Comparison of ENCODE assay signal across 9 cellular contexts in genomic region chr7:5827755-5828154, GRCh38. TPM values are rescaled to one million over a fixed set of nuclear protein-coding genes. Genes with fewer than 3 reads are reported as not detected.
DNase-seq lines count a peak whose midpoint lies in the region; ATAC-seq, FAIRE-seq and TF ChIP-seq lines count a peak whose summit lies in the region.
"Had no signal": no experiment of that assay in that cellular context is flagged by ENCODE, and none has a peak within 500 bp of the region (broad histone marks: within the 10 kb centered on the region; RNA-seq: fewer than 3 reads in every experiment).

No MANE protein-coding gene starts in this region.

- peak; percentile 51 to 60 for TF ChIP-seq RAD21 in H1 (IDR thresholded peaks at IDR 0.05 in 1 of 2, conservative IDR thresholded peaks at IDR 0.05 in 1 of 2; ENCODE audit: low read depth in 2 of 2, low read length in 2 of 2)

- CTCF ChIA-PET in H1 (lab: Charles Lee; ENCODE audit: partially characterized antibody), result interaction anchor here (0.6 to 1.4 kb wide), 16 partner anchors 8 to 334 kb away, joined by 3 to 8 read pairs (median 3); no protein-coding TSS in a partner anchor

- H3K14ac ChIP-seq in H1 (ENCODE audit: insufficient read length), result no peak overlapping the region

- FAIRE-seq in H1 (lab: Jason Lieb, UNC), result no peak

- no peaks in the 10 kb centered on the region for H4K20me1 ChIP-seq in H1 (replicated peaks in 1 of 2; ENCODE audit: control insufficient read depth in 1 of 2, insufficient read depth in 2 of 2, low read length in 2 of 2)

- no peaks in the 10 kb centered on the region for H3K36me3 ChIP-seq in H1 (ENCODE audit: control insufficient read depth in 2 of 4, insufficient read depth in 4 of 4, low read length in 3 of 4)

- WGBS in H1 (ENCODE audit: extremely low coverage in 1 of 2, insufficient coverage in 1 of 2, insufficient read length in 1 of 2, insufficient replicate concordance in 2 of 2, low coverage in 1 of 2, low lambda C conversion rate in 2 of 2, missing lambda C conversion rate in 1 of 2), 2 experiments, result 55% methylated on average over 2 of the region's 2 CpGs; no CpG with 5 or more reads in 1 of the 2 experiments

- no peaks in the 10 kb centered on the region for H3K27me3 ChIP-seq in H1 (replicated peaks in 1 of 4; ENCODE audit: control insufficient read depth in 3 of 4, extremely low read depth in 1 of 4, insufficient read depth in 3 of 4, low read length in 3 of 4)

- H2BK12ac ChIP-seq in H1 (ENCODE audit: low read depth, low read length), result no peak overlapping the region

- no peak for TF ChIP-seq POLR2A in H1 (IDR thresholded peaks at IDR 0.05; ENCODE audit: control extremely low read depth in 1 of 2, low read depth in 2 of 2, low read length in 2 of 2)

- ATAC-seq in HG03565 (IDR thresholded peaks at IDR 0.05; ENCODE audit: unreplicated experiment), result no peak

- no peak overlapping the region for H3K4me3 ChIP-seq in H1 (ENCODE audit: extremely low read depth in 1 of 4, insufficient read depth in 2 of 4, low read depth in 3 of 4, low read length in 4 of 4)

- H3K18ac ChIP-seq in H1 (ENCODE audit: extremely low read depth, low read length), result no peak overlapping the region

- no peak overlapping the region for H3K56ac ChIP-seq in H1 (replicated peaks; ENCODE audit: insufficient read length, low read depth, low read length)

- H3K27ac ChIP-seq in H1 (ENCODE audit: low read depth, low read length), result no peak overlapping the region

- H2BK120ac ChIP-seq in H1 (replicated peaks; ENCODE audit: low read depth, low read length), result no peak overlapping the region

- no peak overlapping the region for H2AK5ac ChIP-seq in H1 (ENCODE audit: low read depth, low read length)

- no peak for TF ChIP-seq EP300 in H1 (IDR thresholded peaks at IDR 0.05; ENCODE audit: borderline replicate concordance in 1 of 2, low read depth in 2 of 2, low read length in 2 of 2)

- no peak overlapping the region for H4K8ac ChIP-seq in H1 (ENCODE audit: extremely low read depth, insufficient read depth, low read length)

- H2BK15ac ChIP-seq in H1 (ENCODE audit: low read length), result no peak overlapping the region

- peak; percentile 63 to 71 (median 69) for TF ChIP-seq CTCF in H1 (IDR thresholded peaks at IDR 0.05; ENCODE audit: control extremely low read depth in 1 of 3, insufficient read depth in 1 of 3, low read depth in 1 of 3, low read length in 3 of 3)

- H3K4me2 ChIP-seq in H1 (ENCODE audit: insufficient read depth in 1 of 2, low read depth in 2 of 2, low read length in 2 of 2), result no peak overlapping the region

- POLR2A ChIA-PET in H1 (lab: Charles Lee; ENCODE audit: partially characterized antibody), result no interaction called here

- H3K79me2 ChIP-seq in H1 (ENCODE audit: control insufficient read depth in 1 of 2, insufficient read depth in 2 of 2, low read length in 2 of 2), result no peaks in the 10 kb centered on the region

- H4K91ac ChIP-seq in H1 (replicated peaks; ENCODE audit: insufficient read length, low read length), result no peak overlapping the region

- H2BK5ac ChIP-seq in H1 (ENCODE audit: low read depth, low read length), result no peak overlapping the region

- no peak overlapping the region for H3K23ac ChIP-seq in H1 (ENCODE audit: insufficient read length)

- H3K23me2 ChIP-seq in H1 (ENCODE audit: low read depth, low read length), result peaks cover 3% of the 10 kb centered on the region; the same call in 1 of the 2 replicates

- no peak overlapping the region for H3K9ac ChIP-seq in H1 (replicated peaks in 1 of 4; ENCODE audit: extremely low read depth in 1 of 4, low read depth in 3 of 4, low read length in 3 of 4)

- no peak overlapping the region for H2AFZ ChIP-seq in H1 (ENCODE audit: low read length)

- H3K9me3 ChIP-seq in H1 (ENCODE audit: insufficient read depth in 2 of 2, low read depth in 1 of 2, low read length in 1 of 2), result no peaks in the 10 kb centered on the region

- H2BK20ac ChIP-seq in H1 (ENCODE audit: low read length), result no peak overlapping the region

- H3K4me1 ChIP-seq in H1 (replicated peaks in 1 of 4; ENCODE audit: control insufficient read depth in 3 of 4, insufficient read depth in 4 of 4, low read length in 3 of 4), result peaks cover 0 to 4% (median 3%) of the 10 kb centered on the region in 4 experiments; a peak in 3 of 7 replicates

- no peak overlapping the region for H3K4ac ChIP-seq in H1 (replicated peaks; ENCODE audit: insufficient read length, low read depth, low read length)

- H4K5ac ChIP-seq in H1 (ENCODE audit: insufficient read length, low read depth, low read length), result no peak overlapping the region

- DNase-seq in AML-193 (lab: John Stamatoyannopoulos, UW) (peak; percentile 2), GM19240 (ENCODE audit: insufficient read length, low spot score) (peak; percentile 1), T-helper 9 cell (peak; percentile 39), H1 (ENCODE audit: low read depth in 1 of 2, low spot score in 2 of 2) (peak in 1 of 2 experiments; percentile 61), T1000 (lab: John Stamatoyannopoulos, UW) (no peak), putamen (ENCODE audit: low spot score) (no peak)
- DNase-seq in stimulated activated CD4-positive, alpha-beta T cell treated with anti-CD3 and anti-CD28 coated beads, Interleukin-1b, Interleukin-23, amount 100 ng/mL, for 4 hours (ENCODE audit: low read depth in 2 of 2), result peak; percentile 21 to 28

- no peaks in the 10 kb centered on the region for H3K79me1 ChIP-seq in H1 (ENCODE audit: low read depth, low read length)

TF ChIP-seq in H1, 55 proteins besides CTCF, POLR2A, EP300 and RAD21:
- no peak for TF ChIP-seq SIX5 (IDR thresholded peaks at IDR 0.05; ENCODE audit: low read depth, low read length)
- 0 out of 2 replicates have a peak, but pooled peaks have one; percentile 8 for TF ChIP-seq YY1 (IDR thresholded peaks at IDR 0.05; ENCODE audit: low read depth, low read length)

RNA-seq across cellular contexts. Expression of gene RNF216, which starts 46.3 kb away (rescaled TPM):
- total RNA-seq in H1 (2021; fragmentation: NEBNext Ultra II Directional; extraction: Animal tissue kit (Norgen Biotek cat#: 25700)), result 29.6 and 31.4 TPM in 2 replicates
- 10.8 and 11.8 TPM in 2 replicates for polyA plus RNA-seq in H1 (2011; rRNA removed)
- 15.5 TPM for polyA plus RNA-seq in H1 (2011; cell fraction: cytosol; rRNA removed)
- polyA plus RNA-seq in H1 (2011; cell fraction: nucleus; rRNA removed), result 18.1 TPM
- polyA plus RNA-seq in H1 (2012, experiment 1 of 2), result 16.0 to 18.0 TPM (median 16.4 TPM) in 4 replicates
- 7.4 TPM for polyA plus RNA-seq in H1 (2012, experiment 2 of 2)
- polyA plus RNA-seq in H1 (2013, experiment 1 of 2), result 16.1 TPM
- 15.9 TPM for polyA plus RNA-seq in H1 (2013, experiment 2 of 2)
- 26.6 and 33.7 TPM in 2 replicates for polyA minus RNA-seq in H1 (2011; rRNA and poly(A)+ RNA removed)
- polyA minus RNA-seq in H1 (2011; cell fraction: cytosol; rRNA and poly(A)+ RNA removed), result 22.0 TPM
- 40.5 TPM for polyA minus RNA-seq in H1 (2011; cell fraction: nucleus; rRNA and poly(A)+ RNA removed)

RNA-seq across cellular contexts. Expression of gene OCM, which starts 52.8 kb away (rescaled TPM):
- total RNA-seq in H1 (2021; fragmentation: NEBNext Ultra II Directional; extraction: Animal tissue kit (Norgen Biotek cat#: 25700)), result not detected in 2 replicates
- polyA plus RNA-seq in H1 (2011; rRNA removed), result not detected in 2 replicates
- polyA plus RNA-seq in H1 (2011; cell fraction: cytosol; rRNA removed), result not detected
- not detected for polyA plus RNA-seq in H1 (2011; cell fraction: nucleus; rRNA removed)
- polyA plus RNA-seq in H1 (2012, experiment 1 of 2), result not detected in 4 replicates
- polyA plus RNA-seq in H1 (2012, experiment 2 of 2), result not detected
- polyA plus RNA-seq in H1 (2013, experiment 1 of 2), result 0.14 TPM
- polyA plus RNA-seq in H1 (2013, experiment 2 of 2), result 0.07 TPM
- polyA minus RNA-seq in H1 (2011; rRNA and poly(A)+ RNA removed), result not detected in 2 replicates
- not detected for polyA minus RNA-seq in H1 (2011; cell fraction: cytosol; rRNA and poly(A)+ RNA removed)
- not detected for polyA minus RNA-seq in H1 (2011; cell fraction: nucleus; rRNA and poly(A)+ RNA removed)
- total RNA-seq: dermis microvascular lymphatic vessel endothelial cell had no signal

Comparison
In these comparisons a context has a peak if more than half of its experiments do, and no peak if none do; other contexts are left out.
1. DNase-seq: peak in AML-193 (2 of 2), GM19240 (single experiment), T-helper 9 cell (single experiment) and stimulated activated CD4-positive, alpha-beta T cell treated with anti-CD3 and anti-CD28 coated beads, Interleukin-1b, Interleukin-23, amount 100 ng/mL, for 4 hours (2 of 2); none in T1000 (single experiment) and putamen (single experiment).